Comparison of ENCODE assay signal across 23 cellular contexts in the genomic region with DNA sequence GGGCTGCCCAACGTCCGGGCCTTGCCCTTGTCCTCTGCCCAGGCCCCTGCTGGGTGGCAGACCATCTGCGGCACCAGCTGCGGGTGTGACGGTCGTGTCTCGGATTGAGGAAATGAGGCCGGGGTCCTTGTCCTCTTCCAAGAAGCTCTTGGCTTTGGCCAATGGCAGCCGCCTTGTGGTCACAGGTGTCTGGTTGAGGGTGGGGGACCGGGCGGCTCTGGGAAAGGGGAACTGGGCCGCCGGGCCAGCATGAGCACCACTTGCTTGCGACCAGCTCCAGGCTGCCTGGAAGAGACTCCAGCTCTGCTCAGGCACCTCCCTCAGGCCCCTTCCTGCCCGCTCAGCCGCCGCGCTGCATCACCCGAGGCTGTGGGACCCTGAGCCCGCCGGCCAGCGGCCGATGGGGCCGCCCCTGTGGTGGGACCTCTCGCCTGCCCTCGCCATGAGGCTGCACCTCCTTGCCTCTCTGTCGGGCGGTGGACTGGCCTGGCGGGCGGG. TPM values are rescaled to one million over a fixed set of nuclear protein-coding genes. Genes with fewer than 3 reads are reported as not detected.
A peak's percentile ranks its signal among the peaks of the same experiment; 100 is the strongest.
DNase-seq lines count a peak whose midpoint lies in the region; ATAC-seq, FAIRE-seq and TF ChIP-seq lines count a peak whose summit lies in the region.
"Had no signal": no experiment of that assay in that cellular context is flagged by ENCODE, and none has a peak within 500 bp of the region (broad histone marks: within the 10 kb centered on the region; RNA-seq: fewer than 3 reads in every experiment).

No MANE protein-coding gene starts in this region.

- TF ChIP-seq POLR2A in gastroesophageal sphincter (IDR thresholded peaks at IDR 0.05) (no peak), stomach (IDR thresholded peaks at IDR 0.05) (no peak), GM12892 (IDR thresholded peaks at IDR 0.05; ENCODE audit: low read depth, low read length) (no peak)

- ATAC-seq in gastroesophageal sphincter (no peak), GM18868 (IDR thresholded peaks at IDR 0.05; ENCODE audit: unreplicated experiment) (no peak)
- ATAC-seq: lower lobe of right lung, T-helper 17 cell had no signal

- no peak for TF ChIP-seq CTCF in C4-2B (conservative IDR thresholded peaks at IDR 0.05)
- no peak for TF ChIP-seq CTCF in RWPE1 (conservative IDR thresholded peaks at IDR 0.05; ENCODE audit: low read depth)
- TF ChIP-seq CTCF in gastroesophageal sphincter (IDR thresholded peaks at IDR 0.05): no peak
- no peak for TF ChIP-seq CTCF in stomach (IDR thresholded peaks at IDR 0.05)

- DNase-seq in RWPE1 (ENCODE audit: low spot score) (no peak), stomach (no peak), NCI-H526 (lab: John Stamatoyannopoulos, UW) (no peak), GM12892 (ENCODE audit: insufficient read length) (no peak)
- DNase-seq: activated CD4-positive, alpha-beta T cell treated with anti-CD3 and anti-CD28 coated beads for 4 hours; activated CD8-positive, alpha-beta memory T cell treated with anti-CD3 and anti-CD28 coated beads for 24 hours; activated gamma-delta T cell; activated T-cell treated with anti-CD3 and anti-CD28 coated beads, Interleukin-2, amount 50 U/mL, for 1 hour; effector CD4-positive, alpha-beta T cell; GDM1; HCEC 1CT; immature natural killer cell; lower lobe of right lung; NCI-H1092 treated with DMSO at 0.1 percent for 48 hours; NCI-H1930; SK-N-SH; stimulated activated CD4-positive, alpha-beta T cell treated with anti-CD3 and anti-CD28 coated beads, Interleukin-1b, Interleukin-23, amount 100 ng/mL, for 48 hours; T-helper 17 cell had no signal

- no peaks in the 10 kb centered on the region for H3K27me3 ChIP-seq in gastroesophageal sphincter
- no peaks in the 10 kb centered on the region for H3K27me3 ChIP-seq in stomach
- H3K27me3 ChIP-seq: hepatocyte had no signal

- H3K4me1 ChIP-seq in gastroesophageal sphincter (peaks cover 0 to 100% (median 92%) of the 10 kb centered on the region in 3 donors), stomach (peaks cover 88 to 100% (median 98%) of the 10 kb centered on the region in 4 donors)

- TF ChIP-seq EP300 in gastroesophageal sphincter (IDR thresholded peaks at IDR 0.05): no peak
- TF ChIP-seq EP300 in stomach (IDR thresholded peaks at IDR 0.05): no peak

- FAIRE-seq in GM12892 (lab: Jason Lieb, UNC): no peak
- FAIRE-seq: urothelium cell line had no signal

- POLR2A ChIA-PET in RWPE1 (lab: Yijun Ruan, JAX; ENCODE audit: low non-redundant PET): interaction anchor here (0.6 kb wide), 1 partner anchor 17 kb away, joined by 3 read pairs; no protein-coding TSS in a partner anchor

- H3K4me3 ChIP-seq in gastroesophageal sphincter (no peak overlapping the region), stomach (no peak overlapping the region)
- H3K4me3 ChIP-seq: hepatocyte, lower lobe of right lung had no signal

- H3K36me3 ChIP-seq in gastroesophageal sphincter: no peaks in the 10 kb centered on the region
- H3K36me3 ChIP-seq in stomach: peaks cover 0 to under 1% (median 0%) of the 10 kb centered on the region in 4 donors

- H3K9me3 ChIP-seq in gastroesophageal sphincter (no peaks in the 10 kb centered on the region), stomach (no peaks in the 10 kb centered on the region)
- H3K9me3 ChIP-seq: lower lobe of right lung, SK-N-SH had no signal

- CTCF ChIA-PET in RWPE1 (lab: Yijun Ruan, JAX): interaction anchor here (0.8 to 1.0 kb wide), 2 partner anchors 10 to 20 kb away, joined by 3 to 6 read pairs; no protein-coding TSS in a partner anchor

- H3K27ac ChIP-seq in C4-2B: peak overlapping the region; percentile 60
- H3K27ac ChIP-seq in RWPE1: peak overlapping the region; percentile 99
- H3K27ac ChIP-seq in gastroesophageal sphincter: peak overlapping the region in 3 of 4 donors; percentile 79 to 86 (median 82)
- H3K27ac ChIP-seq in stomach: peak overlapping the region in 4 of 5 donors; percentile 54 to 86 (median 68)
- H3K27ac ChIP-seq: hepatocyte, lower lobe of right lung had no signal

- intact Hi-C loops in stomach (cut with DNase I; ENCODE audit: low total_unique reads): no loop called here

- WGBS in gastroesophageal sphincter (ENCODE audit: low coverage in 1 of 2), 2 donors: no CpG with 5 or more reads among the region's 30 CpGs
- WGBS in stomach, 5 donors: 88 to 91% (median 91%) methylated on average over 16 to 30 of the region's 30 CpGs

RNA-seq across cellular contexts. Expression of a gene that starts 59.7 kb away (rescaled TPM):
- total RNA-seq in gastroesophageal sphincter: 10 to 100 TPM; 45.1 to 78.9 (median 55.3) TPM
- total RNA-seq in stomach: 10 to 100 TPM; 14.0 to 68.4 (median 35.9) TPM
- polyA plus RNA-seq in stomach: 10 to 100 TPM; 17.4 to 34.1 (median 24.4) TPM
- polyA plus RNA-seq in GM12892 (2012; ENCODE audit: missing spikeins): 19.7 TPM
